In genomic region chr16:12803203-12804093, GRCh38 we compare ENCODE assay signal across 1 cellular context.
TF ChIP-seq lines count a peak whose summit lies in the region.

Gene CPPED1 (minus strand): TSS chr16:12803887. CDS start chr16:12803776, 111 bp downstream.

TF ChIP-seq in H1, 55 proteins besides CTCF, POLR2A, EP300 and RAD21:
- TF ChIP-seq SP1 (IDR thresholded peaks at IDR 0.05; ENCODE audit: low read depth, low read length) = peak; percentile 18; the same call in 1 of the 2 replicates
- TF ChIP-seq CBX5 (IDR thresholded peaks at IDR 0.05; ENCODE audit: low read depth, low read length) = no peak
- TF ChIP-seq POU5F1 (IDR thresholded peaks at IDR 0.05; ENCODE audit: low read depth, low read length) = no peak
- TF ChIP-seq YY1 (IDR thresholded peaks at IDR 0.05; ENCODE audit: low read depth, low read length) = peak; percentile 99
- TF ChIP-seq E2F6 (IDR thresholded peaks at IDR 0.05) = peak; percentile 37; the same call in 1 of the 2 replicates
- no peak for TF ChIP-seq HDAC6 (IDR thresholded peaks at IDR 0.05; ENCODE audit: low read depth, low read length)
- no peak for TF ChIP-seq SUZ12 (IDR thresholded peaks at IDR 0.05; ENCODE audit: low read length)
- 0 out of 2 replicates have a peak, but pooled peaks have one; percentile 39 for TF ChIP-seq JUN (IDR thresholded peaks at IDR 0.05; ENCODE audit: low read depth, low read length)
- TF ChIP-seq POLR2AphosphoS5 (IDR thresholded peaks at IDR 0.05; ENCODE audit: low read depth, low read length) = peak; percentile 90; the same call in 1 of the 2 replicates
- TF ChIP-seq KDM5A (IDR thresholded peaks at IDR 0.05; ENCODE audit: low read length) = peak; percentile 70
- TF ChIP-seq TBP (IDR thresholded peaks at IDR 0.05; ENCODE audit: low read depth, low read length) = peak; percentile 94
- TF ChIP-seq MAFK (IDR thresholded peaks at IDR 0.05; ENCODE audit: low read depth, low read length) = 0 out of 2 replicates have a peak, but pooled peaks have one; percentile 2
- peak; percentile 96 for TF ChIP-seq KDM4A (IDR thresholded peaks at IDR 0.05; ENCODE audit: low read depth, low read length, severe bottlenecking)
- peak; percentile 86 for TF ChIP-seq GTF2F1 (IDR thresholded peaks at IDR 0.05; ENCODE audit: borderline replicate concordance, low read depth, low read length)
- peak; percentile 51 for TF ChIP-seq SP4 (IDR thresholded peaks at IDR 0.05; ENCODE audit: low read length)
- TF ChIP-seq GABPA (IDR thresholded peaks at IDR 0.05; ENCODE audit: borderline replicate concordance, insufficient read depth, low read length) = peak; percentile 88
- no peak for TF ChIP-seq SIRT6 (IDR thresholded peaks at IDR 0.05; ENCODE audit: low read length)
- TF ChIP-seq USF2 (IDR thresholded peaks at IDR 0.05; ENCODE audit: low read length) = no peak
- peak; percentile 90 to 95; a peak in 3 of 4 replicates for TF ChIP-seq HDAC2 (IDR thresholded peaks at IDR 0.05; ENCODE audit: borderline replicate concordance in 1 of 2, low read depth in 2 of 2, low read length in 2 of 2)
- TF ChIP-seq, protein P1, sequence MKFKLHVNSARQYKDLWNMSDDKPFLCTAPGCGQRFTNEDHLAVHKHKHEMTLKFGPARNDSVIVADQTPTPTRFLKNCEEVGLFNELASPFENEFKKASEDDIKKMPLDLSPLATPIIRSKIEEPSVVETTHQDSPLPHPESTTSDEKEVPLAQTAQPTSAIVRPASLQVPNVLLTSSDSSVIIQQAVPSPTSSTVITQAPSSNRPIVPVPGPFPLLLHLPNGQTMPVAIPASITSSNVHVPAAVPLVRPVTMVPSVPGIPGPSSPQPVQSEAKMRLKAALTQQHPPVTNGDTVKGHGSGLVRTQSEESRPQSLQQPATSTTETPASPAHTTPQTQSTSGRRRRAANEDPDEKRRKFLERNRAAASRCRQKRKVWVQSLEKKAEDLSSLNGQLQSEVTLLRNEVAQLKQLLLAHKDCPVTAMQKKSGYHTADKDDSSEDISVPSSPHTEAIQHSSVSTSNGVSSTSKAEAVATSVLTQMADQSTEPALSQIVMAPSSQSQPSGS (IDR thresholded peaks at IDR 0.05; ENCODE audit: low read length) = peak; percentile 76
- peak; percentile 44; the same call in 1 of the 2 replicates for TF ChIP-seq CEBPB (IDR thresholded peaks at IDR 0.05; ENCODE audit: low read depth, low read length)
- TF ChIP-seq NANOG (IDR thresholded peaks at IDR 0.05; ENCODE audit: insufficient read depth, low read depth, low read length, poor library complexity, severe bottlenecking) = no peak
- TF ChIP-seq EGR1 (IDR thresholded peaks at IDR 0.05; ENCODE audit: borderline replicate concordance, low read depth, low read length) = peak; percentile 97
- TF ChIP-seq RXRA (IDR thresholded peaks at IDR 0.05; ENCODE audit: insufficient read depth, low read depth, low read length) = 0 out of 2 replicates have a peak, but pooled peaks have one; percentile 3
- peak; percentile 57; the same call in 1 of the 2 replicates for TF ChIP-seq BACH1 (IDR thresholded peaks at IDR 0.05; ENCODE audit: low read length)
- peak; percentile 88 for TF ChIP-seq TAF7 (optimal IDR thresholded peaks at IDR 0.05; ENCODE audit: borderline replicate concordance, low read depth, low read length)
- peak; percentile 81 for TF ChIP-seq TEAD4 (IDR thresholded peaks at IDR 0.05; ENCODE audit: low read depth, low read length)
- TF ChIP-seq, protein P2, sequence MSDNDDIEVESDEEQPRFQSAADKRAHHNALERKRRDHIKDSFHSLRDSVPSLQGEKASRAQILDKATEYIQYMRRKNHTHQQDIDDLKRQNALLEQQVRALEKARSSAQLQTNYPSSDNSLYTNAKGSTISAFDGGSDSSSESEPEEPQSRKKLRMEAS (IDR thresholded peaks at IDR 0.05) = 0 out of 2 replicates have a peak, but pooled peaks have one; percentile 56
- peak; percentile 72 for TF ChIP-seq PHF8 (conservative IDR thresholded peaks at IDR 0.05; ENCODE audit: low read depth, low read length)
- peak; percentile 48; the same call in 1 of the 2 replicates for TF ChIP-seq CREB1 (IDR thresholded peaks at IDR 0.05)
- peak; percentile 96 for TF ChIP-seq SRF (IDR thresholded peaks at IDR 0.05; ENCODE audit: low read depth, low read length)
- peak; percentile 54 for TF ChIP-seq SIX5 (IDR thresholded peaks at IDR 0.05; ENCODE audit: low read depth, low read length)
- no peak for TF ChIP-seq SP2 (IDR thresholded peaks at IDR 0.05; ENCODE audit: low read length)
- peak; percentile 63 for TF ChIP-seq CTBP2 (IDR thresholded peaks at IDR 0.05; ENCODE audit: borderline replicate concordance, insufficient read depth, insufficient read length, low read length)
- TF ChIP-seq CHD2 (IDR thresholded peaks at IDR 0.05; ENCODE audit: low read length) = peak; percentile 62; the same call in 1 of the 2 replicates
- peak in 1 of 2 experiments; percentile 90; a peak in 2 of 4 replicates for TF ChIP-seq SIN3A (conservative IDR thresholded peaks at IDR 0.05 in 1 of 2, IDR thresholded peaks at IDR 0.05 in 1 of 2; ENCODE audit: low read depth in 1 of 2, low read length in 2 of 2)
- no peak for TF ChIP-seq RFX5 (IDR thresholded peaks at IDR 0.05; ENCODE audit: borderline replicate concordance, low read depth, low read length)
- TF ChIP-seq CBX8 (IDR thresholded peaks at IDR 0.05; ENCODE audit: borderline replicate concordance, low read depth, low read length) = no peak
- peak; percentile 98 for TF ChIP-seq TAF1 (IDR thresholded peaks at IDR 0.05; ENCODE audit: low read depth, low read length)
- no peak for TF ChIP-seq NRF1 (IDR thresholded peaks at IDR 0.05; ENCODE audit: low read depth, low read length)
- TF ChIP-seq TCF12 (IDR thresholded peaks at IDR 0.05; ENCODE audit: low read depth, low read length) = peak; percentile 76; the same call in 1 of the 2 replicates
- TF ChIP-seq FOSL1 (IDR thresholded peaks at IDR 0.05; ENCODE audit: insufficient read depth, low read depth, low read length) = no peak
- TF ChIP-seq KDM1A (IDR thresholded peaks at IDR 0.05; ENCODE audit: borderline replicate concordance, low read length) = peak; percentile 99
- peak; percentile 88 for TF ChIP-seq ASH2L (IDR thresholded peaks at IDR 0.05; ENCODE audit: low read length)
- no peak for TF ChIP-seq BCL11A (IDR thresholded peaks at IDR 0.05; ENCODE audit: low read depth in 2 of 2, low read length in 2 of 2)
- no peak for TF ChIP-seq RBBP5 (IDR thresholded peaks at IDR 0.05; ENCODE audit: borderline replicate concordance, low read depth, low read length)
- TF ChIP-seq BRCA1 (IDR thresholded peaks at IDR 0.05; ENCODE audit: low read depth, low read length) = no peak
